ENCODE assay signal across 8 cellular contexts in the genomic region with DNA sequence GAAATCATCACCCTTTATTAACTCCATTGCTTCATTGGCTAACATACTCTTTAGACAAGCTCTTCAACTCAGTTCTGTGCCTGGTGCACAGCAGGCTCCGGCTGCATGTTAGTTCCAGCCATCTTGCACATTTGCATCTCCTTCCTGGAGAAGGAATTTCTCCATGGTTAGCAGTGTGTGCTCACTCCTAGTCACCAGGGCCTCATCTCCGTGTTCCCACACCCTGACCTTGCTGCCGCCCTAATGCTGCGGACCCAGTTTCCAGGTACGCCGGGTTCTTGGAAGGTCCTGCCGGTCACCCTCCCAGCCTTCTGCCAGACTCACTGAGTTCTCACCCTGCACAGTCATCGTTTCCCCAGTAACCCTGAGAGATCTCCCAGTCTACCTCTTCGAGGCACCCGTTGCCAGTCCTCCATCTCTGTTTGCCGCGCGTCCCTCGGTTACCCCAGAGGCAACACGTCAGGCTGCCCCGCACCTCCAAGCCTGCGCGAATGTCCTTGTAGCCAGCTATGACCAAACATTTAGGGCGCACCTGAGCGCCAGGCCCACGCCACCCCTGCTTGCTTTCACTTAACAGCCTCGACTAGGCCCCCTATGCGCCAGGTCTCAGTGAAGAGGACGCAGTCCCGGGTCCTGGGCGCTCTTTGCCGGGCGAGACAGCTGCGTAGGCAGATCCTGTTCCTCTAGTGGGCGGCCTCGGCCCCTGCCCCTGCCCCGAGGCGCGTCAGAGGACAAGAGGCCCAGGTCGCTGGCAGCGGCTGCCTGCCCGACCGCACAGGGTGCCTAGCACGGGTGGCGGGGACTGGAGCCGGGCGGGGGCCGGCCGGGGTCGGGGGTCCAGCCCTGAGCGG. TPM values are rescaled to one million over a fixed set of nuclear protein-coding genes. Genes with fewer than 3 reads are reported as not detected.
DNase-seq lines count a peak whose midpoint lies in the region; ATAC-seq and TF ChIP-seq lines count a peak whose summit lies in the region.

No MANE protein-coding gene starts in this region.

- H3K4me1 Mint-ChIP-seq in IgD-negative memory B cell, result peaks cover 39 to 48% (median 46%) of the 10 kb centered on the region in 3 donors

- H3K9ac ChIP-seq in SU-DHL-6 (ENCODE audit: low read length), result peak overlapping the region; percentile 71

- no peaks in the 10 kb centered on the region for H3K9me3 Mint-ChIP-seq in IgD-negative memory B cell

- DNase-seq in ELF-1 (ENCODE audit: low read depth, low spot score), result peak; percentile 85
- peak; percentile 21 for DNase-seq in activated naive CD8-positive, alpha-beta T cell treated with anti-CD3 and anti-CD28 coated beads, Interleukin-2, amount 50 U/mL, for 16 hours (ENCODE audit: low read depth, low spot score)
- DNase-seq in left cardiac atrium, result peak; percentile 85
- peak in 9 of 10 donors; percentile 43 to 94 (median 52) for DNase-seq in posterior cingulate gyrus
- peak; percentile 74 for DNase-seq in ureter (ENCODE audit: low spot score)

- peaks cover 11% of the 10 kb centered on the region for H4K20me1 ChIP-seq in SU-DHL-6 (ENCODE audit: low read depth, low read length)

- H3K4me2 ChIP-seq in SU-DHL-6 (ENCODE audit: low read depth, low read length, poor library complexity, severe bottlenecking), result peak overlapping the region; percentile 61

- peak overlapping the region; percentile 40 for H2AFZ ChIP-seq in SU-DHL-6 (ENCODE audit: low read depth, low read length, severe bottlenecking)

- H3K27me3 Mint-ChIP-seq in IgD-negative memory B cell, result no peaks in the 10 kb centered on the region

- no peaks in the 10 kb centered on the region for H3K36me3 ChIP-seq in SU-DHL-6 (ENCODE audit: low read length)

- H3K9me2 ChIP-seq in SU-DHL-6 (replicated peaks; ENCODE audit: insufficient read depth, low read length), result no peaks in the 10 kb centered on the region

- peaks cover 7% of the 10 kb centered on the region for H3K36me3 Mint-ChIP-seq in IgD-negative memory B cell

- H3K27ac Mint-ChIP-seq in IgD-negative memory B cell, result peak overlapping the region; percentile 92 to 98 (median 97)

- H3K4me3 ChIP-seq in SU-DHL-6 (ENCODE audit: insufficient read depth, low read length, poor library complexity, severe bottlenecking), result peak overlapping the region; percentile 56

- H3K9me3 ChIP-seq in SU-DHL-6 (ENCODE audit: insufficient read depth, low read length), result no peaks in the 10 kb centered on the region

- H3K27ac ChIP-seq in SU-DHL-6 (ENCODE audit: low read depth, low read length), result peak overlapping the region; percentile 75

- H3K4me3 Mint-ChIP-seq in IgD-negative memory B cell, result peak overlapping the region; percentile 93 to 99 (median 98)

- H3K79me2 ChIP-seq in SU-DHL-6 (ENCODE audit: insufficient read depth, low read length), result peaks cover 39% of the 10 kb centered on the region

- H3F3A ChIP-seq in SU-DHL-6 (ENCODE audit: insufficient read depth), result peaks cover 16% of the 10 kb centered on the region

- TF ChIP-seq CTCF in SU-DHL-6 (IDR thresholded peaks at IDR 0.05; ENCODE audit: insufficient read depth, low read length, poor library complexity, severe bottlenecking), result no peak

- ATAC-seq in GM21619 (IDR thresholded peaks at IDR 0.05; ENCODE audit: unreplicated experiment), result peak; percentile 42
- peak; percentile 58 to 76 for ATAC-seq in left cardiac atrium

- intact Hi-C loops in left cardiac atrium (cut with DNase I) (no loop called here), posterior cingulate gyrus (cut with DNase I) (loop anchor here (1.0 to 10.0 kb wide), 3 partner anchors 32 to 177 kb away; partner anchors contain the start of gene WDR73)

- H3K27me3 ChIP-seq in SU-DHL-6 (ENCODE audit: low read length), result no peaks in the 10 kb centered on the region

RNA-seq across cellular contexts. Expression of gene ZNF592, which starts 0.7 kb away (rescaled TPM):
- 11.9 TPM for polyA plus RNA-seq in IgD-negative memory B cell
- 10 to 100 TPM; 17.0 to 19.3 TPM for total RNA-seq in left cardiac atrium
- total RNA-seq in ureter, result 29.0 TPM

RNA-seq across cellular contexts. Expression of gene SEC11A, which starts 31.7 kb away (rescaled TPM):
- 117 TPM for polyA plus RNA-seq in IgD-negative memory B cell
- total RNA-seq in left cardiac atrium, result 100 to 1,000 TPM in 1 of 2 donors, 10 to 100 TPM in 1; 98.1 to 104 TPM
- 130 TPM for total RNA-seq in ureter

Comparison
In these comparisons a context has a peak if more than half of its experiments do, and no peak if none do; other contexts are left out.
1. Peak in every context shown above with its lines: DNase-seq, ATAC-seq, H3K4me3 ChIP-seq and H3K27ac ChIP-seq.
2. DNase-seq: peak in every context shown above with its lines; median percentile 85 in ELF-1; 85 in left cardiac atrium; 74 in ureter; 52 in posterior cingulate gyrus; 21 in activated naive CD8-positive, alpha-beta T cell treated with anti-CD3 and anti-CD28 coated beads, Interleukin-2, amount 50 U/mL, for 16 hours.